18 cellular contexts compared by ENCODE assay signal in genomic region chr15:90790057-90790456, GRCh38.
"Had no signal": no experiment of that assay in that cellular context is flagged by ENCODE, and none has a peak within 500 bp of the region (broad histone marks: within the 10 kb centered on the region; RNA-seq: fewer than 3 reads in every experiment).

No MANE protein-coding gene starts in this region.

- H3K4me1 Mint-ChIP-seq: activated CD4-positive, alpha-beta T cell treated with anti-CD3 and anti-CD28 coated beads for 36 hours had no signal

- H3K9me3 ChIP-seq: gastrocnemius medialis, lower lobe of right lung, neutrophil, tibial nerve had no signal

- DNase-seq: activated CD4-positive, alpha-beta memory T cell treated with anti-CD3 and anti-CD28 coated beads for 36 hours; activated CD4-positive, alpha-beta T cell treated with anti-CD3 and anti-CD28 coated beads for 36 hours; activated naive CD4-positive, alpha-beta T cell treated with anti-CD3 and anti-CD28 coated beads for 36 hours; activated T-cell treated with anti-CD3 and anti-CD28 coated beads for 4 hours; brain microvascular endothelial cell; central memory CD4-positive, alpha-beta T cell; gastrocnemius medialis; lower lobe of right lung; stimulated activated CD4-positive, alpha-beta T cell treated with anti-CD3 and anti-CD28 coated beads, Interleukin-12 subunit alpha, Interleukin-12 subunit beta, amount 100 ng/mL, for 4 hours; stimulated activated CD4-positive, alpha-beta T cell treated with anti-CD3 and anti-CD28 coated beads, Interleukin-1b, Interleukin-23, amount 100 ng/mL, for 48 hours; stimulated activated CD8-positive, alpha-beta memory T cell treated with anti-CD3 and anti-CD28 coated beads, Interleukin-4, amount 100 ng/mL, for 48 hours; stimulated activated naive CD4-positive, alpha-beta T cell; SW 1271 had no signal

- H3K4me3 ChIP-seq: coronary artery, gastrocnemius medialis, lower lobe of right lung, tibial nerve had no signal

- H3K27me3 Mint-ChIP-seq: activated CD4-positive, alpha-beta memory T cell treated with anti-CD3 and anti-CD28 coated beads for 36 hours; activated CD4-positive, alpha-beta T cell treated with anti-CD3 and anti-CD28 coated beads for 36 hours; natural killer cell treated with Interleukin-12 subunit alpha and Interleukin-12 subunit beta and Interleukin-15 and Interleukin-18, amount 100 ng/mL, for 72 hours had no signal

- H3K36me3 ChIP-seq: brain microvascular endothelial cell, gastrocnemius medialis, lower lobe of right lung, neutrophil, tibial nerve had no signal

- H3K27ac ChIP-seq: brain microvascular endothelial cell, coronary artery, gastrocnemius medialis, lower lobe of right lung, neutrophil, tibial nerve had no signal

- H3K27me3 ChIP-seq: brain microvascular endothelial cell, gastrocnemius medialis, neutrophil, tibial nerve had no signal

- H3K4me1 ChIP-seq: gastrocnemius medialis, lower lobe of right lung, tibial nerve had no signal

- H3K27ac Mint-ChIP-seq: activated CD4-positive, alpha-beta memory T cell treated with anti-CD3 and anti-CD28 coated beads for 36 hours; activated CD4-positive, alpha-beta T cell treated with anti-CD3 and anti-CD28 coated beads for 36 hours; activated naive CD4-positive, alpha-beta T cell treated with anti-CD3 and anti-CD28 coated beads for 36 hours; natural killer cell treated with Interleukin-12 subunit alpha and Interleukin-12 subunit beta and Interleukin-15 and Interleukin-18, amount 100 ng/mL, for 72 hours had no signal

- ATAC-seq: activated CD4-positive, alpha-beta T cell treated with anti-CD3 and anti-CD28 coated beads for 36 hours; lower lobe of right lung; natural killer cell treated with Interleukin-12 subunit alpha and Interleukin-12 subunit beta and Interleukin-15 and Interleukin-18, amount 100 ng/mL, for 72 hours had no signal

- H3K4me3 Mint-ChIP-seq: activated CD4-positive, alpha-beta memory T cell treated with anti-CD3 and anti-CD28 coated beads for 36 hours; activated CD4-positive, alpha-beta T cell treated with anti-CD3 and anti-CD28 coated beads for 36 hours; activated naive CD4-positive, alpha-beta T cell treated with anti-CD3 and anti-CD28 coated beads for 36 hours; natural killer cell treated with Interleukin-12 subunit alpha and Interleukin-12 subunit beta and Interleukin-15 and Interleukin-18, amount 100 ng/mL, for 72 hours; T-helper 2 cell treated with Interferon-gamma antibody and Interleukin-4, amounts not matched to agents 5 μg/mL and 100 μg/mL, for 36 hours had no signal

- H3K9me3 Mint-ChIP-seq: activated CD4-positive, alpha-beta memory T cell treated with anti-CD3 and anti-CD28 coated beads for 36 hours; activated naive CD4-positive, alpha-beta T cell treated with anti-CD3 and anti-CD28 coated beads for 36 hours; natural killer cell treated with Interleukin-12 subunit alpha and Interleukin-12 subunit beta and Interleukin-15 and Interleukin-18, amount 100 ng/mL, for 72 hours; T-helper 2 cell treated with Interferon-gamma antibody and Interleukin-4, amounts not matched to agents 5 μg/mL and 100 μg/mL, for 36 hours had no signal
